Comparison of ENCODE assay signal across 26 cellular contexts in the genomic region with DNA sequence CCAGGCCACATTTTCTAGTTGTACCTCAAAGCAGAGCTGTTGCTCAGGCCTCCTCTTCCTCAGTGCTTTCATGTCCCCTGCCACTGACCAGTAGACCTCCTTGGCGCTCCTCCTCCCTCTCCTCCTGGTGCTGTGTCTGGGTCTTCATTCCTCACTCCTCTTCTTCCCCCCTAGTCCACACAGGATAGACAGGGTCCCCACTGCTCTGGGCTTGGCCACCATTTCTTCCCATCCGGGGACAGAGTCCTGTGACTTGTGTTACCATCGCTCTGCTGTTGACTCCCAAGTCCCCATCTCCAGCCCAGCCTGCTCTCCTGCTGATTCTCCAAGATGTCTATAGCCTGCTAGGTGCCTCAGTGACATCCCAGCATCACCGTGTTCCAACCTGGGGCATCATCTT.
"Had no signal": no experiment of that assay in that cellular context is flagged by ENCODE, and none has a peak within 500 bp of the region (broad histone marks: within the 10 kb centered on the region; RNA-seq: fewer than 3 reads in every experiment).

No MANE protein-coding gene starts in this region.

- H3K36me3 ChIP-seq: colonic mucosa, esophagus squamous epithelium, neural progenitor cell, prostate gland, sigmoid colon, stomach, thyroid gland, vagina had no signal

- H3K4me2 ChIP-seq: neural progenitor cell had no signal

- H3K9ac ChIP-seq: neural progenitor cell had no signal

- H3K36me3 Mint-ChIP-seq: memory B cell; neural progenitor cell; stimulated activated effector memory CD8-positive, alpha-beta T cell treated with anti-CD3 and anti-CD28 coated beads, Interleukin-12 subunit alpha, Interleukin-12 subunit beta, amount 100 ng/mL, for 72 hours had no signal

- FAIRE-seq: endometrium, kidney had no signal

- DNase-seq: colonic mucosa; dermis blood vessel endothelial cell; effector memory CD4-positive, alpha-beta T cell; erythroblast; esophagus squamous epithelium; foreskin melanocyte; hypothalamus; kidney; nucleus accumbens; right cardiac atrium; sigmoid colon; stimulated activated CD4-positive, alpha-beta T cell treated with anti-CD3 and anti-CD28 coated beads, Interleukin-2, amount 100 ng/mL, for 24 hours; stimulated activated CD4-positive, alpha-beta T cell treated with anti-CD3 and anti-CD28 coated beads, Interleukin-4, amount 100 ng/mL, for 24 hours; stimulated activated naive CD4-positive, alpha-beta T cell treated with Interleukin-2 at 50 U/mL for 16 hours; stomach; thyroid gland; trophoblast cell had no signal

- H3K27me3 ChIP-seq: neural progenitor cell, thyroid gland, vagina had no signal

- H3K27ac Mint-ChIP-seq: memory B cell; nephron; neural progenitor cell; stimulated activated effector memory CD8-positive, alpha-beta T cell treated with anti-CD3 and anti-CD28 coated beads, Interleukin-12 subunit alpha, Interleukin-12 subunit beta, amount 100 ng/mL, for 72 hours had no signal

- H3K9me3 Mint-ChIP-seq: memory B cell; stimulated activated effector memory CD8-positive, alpha-beta T cell treated with anti-CD3 and anti-CD28 coated beads, Interleukin-12 subunit alpha, Interleukin-12 subunit beta, amount 100 ng/mL, for 72 hours had no signal

- H3K4me3 ChIP-seq: colonic mucosa, esophagus squamous epithelium, lung, neural progenitor cell, prostate gland, sigmoid colon, stomach, thyroid gland, vagina had no signal

- H3K27ac ChIP-seq: colonic mucosa, esophagus squamous epithelium, neural progenitor cell, prostate gland, sigmoid colon, stomach, thyroid gland, vagina had no signal

- H3K9me3 ChIP-seq: colonic mucosa, esophagus squamous epithelium, prostate gland, sigmoid colon, stomach, thyroid gland, vagina had no signal

- ATAC-seq: left lobe of liver; right cardiac atrium; stimulated activated effector memory CD8-positive, alpha-beta T cell treated with anti-CD3 and anti-CD28 coated beads, Interleukin-12 subunit alpha, Interleukin-12 subunit beta, amount 100 ng/mL, for 72 hours had no signal

- H3K4me3 Mint-ChIP-seq: memory B cell; nephron; neural progenitor cell; stimulated activated effector memory CD8-positive, alpha-beta T cell treated with anti-CD3 and anti-CD28 coated beads, Interleukin-12 subunit alpha, Interleukin-12 subunit beta, amount 100 ng/mL, for 72 hours had no signal

- H3K4me1 Mint-ChIP-seq: memory B cell; nephron; stimulated activated effector memory CD8-positive, alpha-beta T cell treated with anti-CD3 and anti-CD28 coated beads, Interleukin-12 subunit alpha, Interleukin-12 subunit beta, amount 100 ng/mL, for 72 hours had no signal

- H3K4me1 ChIP-seq: colonic mucosa, esophagus squamous epithelium, prostate gland, sigmoid colon, stomach, thyroid gland, vagina had no signal

- H2AFZ ChIP-seq: neural progenitor cell had no signal
